ENCODE assay signal across 1 cellular context in the genomic region with DNA sequence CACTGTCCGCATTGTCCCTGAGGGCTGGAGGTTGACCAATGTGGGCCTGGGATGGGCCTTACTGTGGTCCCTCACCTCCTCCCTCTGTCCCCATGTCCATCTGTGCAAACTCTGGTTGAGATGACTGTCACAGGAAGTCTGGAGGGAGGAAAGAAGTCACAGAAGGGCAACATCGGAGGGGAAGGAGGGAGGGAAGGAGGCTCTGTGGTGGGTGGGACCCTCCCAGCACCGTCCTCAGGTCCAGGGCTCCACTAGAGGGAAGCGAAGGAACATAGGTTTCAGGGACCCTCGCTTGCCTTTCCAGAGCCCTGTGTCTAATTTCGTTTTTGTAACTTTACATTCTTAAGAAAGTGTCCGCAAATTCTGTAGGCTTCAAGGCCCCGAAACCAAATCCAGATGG.
TF ChIP-seq lines count a peak whose summit lies in the region.

No MANE protein-coding gene starts in this region.

TF ChIP-seq in IMR-90, 13 proteins besides CTCF, POLR2A, EP300 and RAD21:
- TF ChIP-seq CHD1 (IDR thresholded peaks at IDR 0.05; ENCODE audit: low read depth, low read length) (no peak), RFX5 (IDR thresholded peaks at IDR 0.05; ENCODE audit: low read depth, low read length) (no peak), SMC3 (IDR thresholded peaks at IDR 0.05; ENCODE audit: low read depth, low read length) (no peak), BHLHE40 (IDR thresholded peaks at IDR 0.05; ENCODE audit: low read depth, low read length) (no peak), RCOR1 (IDR thresholded peaks at IDR 0.05; ENCODE audit: insufficient replicate concordance, low read length) (no peak), NFE2L2 (IDR thresholded peaks at IDR 0.05; ENCODE audit: low read depth, low read length) (no peak)
